In the genomic region with DNA sequence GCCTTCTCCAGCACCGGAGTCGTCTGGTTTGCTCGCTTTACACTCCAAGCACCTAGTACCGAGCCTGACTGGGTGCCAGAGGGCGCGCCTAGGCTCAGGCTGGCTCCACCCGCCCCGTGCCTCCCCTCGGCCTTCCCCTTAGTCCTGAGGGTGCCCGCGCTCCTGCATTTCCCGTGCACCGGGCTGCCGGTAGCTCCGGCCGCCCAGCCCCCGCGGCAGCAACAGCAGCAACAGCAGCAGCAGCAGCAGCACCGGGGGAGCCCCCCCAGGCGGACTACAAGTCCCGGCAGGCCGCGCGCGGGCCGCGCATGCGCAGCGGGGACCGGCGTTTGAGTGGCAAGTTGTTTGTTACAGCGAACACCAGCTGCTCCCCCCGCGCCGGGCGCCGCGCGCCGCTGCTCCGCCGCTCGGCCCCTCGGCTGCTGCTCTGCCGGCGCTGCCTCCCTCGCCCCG, we compare ENCODE assay signal across 8 cellular contexts.
DNase-seq lines count a peak whose midpoint lies in the region; ATAC-seq and TF ChIP-seq lines count a peak whose summit lies in the region.
"Not testable (repeated sequence)": the region's sequence is repeated elsewhere in the genome, so short reads cannot be mapped to it uniquely, and the experiment has no call there.

No MANE protein-coding gene starts in this region.

- not testable (repeated sequence) for H3K4me1 ChIP-seq in breast epithelium; iPS-20b (ENCODE audit: insufficient read depth, low read length); sigmoid colon; testis

- not testable (repeated sequence) for TF ChIP-seq POLR2A in breast epithelium (IDR thresholded peaks at IDR 0.05); sigmoid colon (IDR thresholded peaks at IDR 0.05); testis (IDR thresholded peaks at IDR 0.05)

- not testable (repeated sequence) for H3K9me3 Mint-ChIP-seq in activated CD4-positive, alpha-beta memory T cell treated with anti-CD3 and anti-CD28 coated beads for 36 hours

- not testable (repeated sequence) for H3K36me3 ChIP-seq in breast epithelium; iPS-20b (ENCODE audit: insufficient read depth, low read depth, low read length); sigmoid colon; testis (ENCODE audit: low read depth, missing control alignments)

- H3K9ac ChIP-seq in iPS-20b (ENCODE audit: low read depth, low read length): not testable (repeated sequence)

- not testable (repeated sequence) for H3K27me3 ChIP-seq in breast epithelium; iPS-20b (ENCODE audit: insufficient read depth, low read length); sigmoid colon; testis

- H3K27ac ChIP-seq in breast epithelium (peak overlapping the region in 1 of 2 donors; percentile 55), sigmoid colon (peak overlapping the region; percentile 27 to 59 (median 48))
- H3K27ac ChIP-seq in iPS-20b (ENCODE audit: low read length); testis: not testable (repeated sequence)

- intact Hi-C loops in activated CD4-positive, alpha-beta memory T cell treated with anti-CD3 and anti-CD28 coated beads for 36 hours (cut with micrococcal nuclease); breast epithelium (cut with DNase I; ENCODE audit: low total_unique reads); sigmoid colon (cut with DNase I); testis (cut with DNase I; ENCODE audit: low total_unique reads): not testable (repeated sequence)

- POLR2A ChIA-PET in activated CD4-positive, alpha-beta memory T cell treated with anti-CD3 and anti-CD28 coated beads for 36 hours (lab: Charles Lee): not testable (repeated sequence)

- H3K4me3 ChIP-seq in breast epithelium (peak overlapping the region; percentile 32 to 69 (median 51)), iPS-20b (ENCODE audit: low read length) (peak overlapping the region; percentile 52; the same call in 1 of the 2 replicates), sigmoid colon (peak overlapping the region in 3 of 4 donors; percentile 43 to 46 (median 44)), testis (peak overlapping the region in 1 of 2 donors; percentile 32)

- peak overlapping the region; percentile 60 for H3K4me3 Mint-ChIP-seq in activated CD4-positive, alpha-beta memory T cell treated with anti-CD3 and anti-CD28 coated beads for 36 hours

- not testable (repeated sequence) for TF ChIP-seq CTCF in breast epithelium (IDR thresholded peaks at IDR 0.05); sigmoid colon (IDR thresholded peaks at IDR 0.05); testis (IDR thresholded peaks at IDR 0.05)

- H3K36me3 Mint-ChIP-seq in activated CD4-positive, alpha-beta memory T cell treated with anti-CD3 and anti-CD28 coated beads for 36 hours: not testable (repeated sequence)

- not testable (repeated sequence) for H3K9me3 ChIP-seq in breast epithelium; iPS-20b (ENCODE audit: insufficient read depth, low read depth, low read length); sigmoid colon; testis

- TF ChIP-seq EP300 in sigmoid colon (IDR thresholded peaks at IDR 0.05): not testable (repeated sequence)

- H3K27me3 Mint-ChIP-seq in activated CD4-positive, alpha-beta memory T cell treated with anti-CD3 and anti-CD28 coated beads for 36 hours: not testable (repeated sequence)

- H3K4me1 Mint-ChIP-seq in activated CD4-positive, alpha-beta memory T cell treated with anti-CD3 and anti-CD28 coated beads for 36 hours (ENCODE audit: low read depth): not testable (repeated sequence)

- H3K27ac Mint-ChIP-seq in activated CD4-positive, alpha-beta memory T cell treated with anti-CD3 and anti-CD28 coated beads for 36 hours: not testable (repeated sequence)

- DNase-seq in LHCN-M2 (ENCODE audit: low read depth) (peak; percentile 70), breast epithelium (ENCODE audit: low spot score in 2 of 2) (peak; percentile 68 to 76), sigmoid colon (peak; percentile 96), testis (peak; percentile 86)
- peak; percentile 89 for DNase-seq in activated CD4-positive, alpha-beta memory T cell treated with anti-CD3 and anti-CD28 coated beads for 36 hours

- ATAC-seq in GM18861 (IDR thresholded peaks at IDR 0.05; ENCODE audit: unreplicated experiment) (peak; percentile 87), HG02678 (IDR thresholded peaks at IDR 0.05; ENCODE audit: unreplicated experiment) (peak; percentile 95)

- CTCF ChIA-PET in activated CD4-positive, alpha-beta memory T cell treated with anti-CD3 and anti-CD28 coated beads for 36 hours (lab: Charles Lee): not testable (repeated sequence)

- WGBS in sigmoid colon, 2 donors: 0 to 1% methylated on average over 37 of the region's 48 CpGs
- WGBS in testis, 2 donors: no CpG with 5 or more reads among the region's 48 CpGs
